16 cellular contexts compared by ENCODE assay signal in the genomic region with DNA sequence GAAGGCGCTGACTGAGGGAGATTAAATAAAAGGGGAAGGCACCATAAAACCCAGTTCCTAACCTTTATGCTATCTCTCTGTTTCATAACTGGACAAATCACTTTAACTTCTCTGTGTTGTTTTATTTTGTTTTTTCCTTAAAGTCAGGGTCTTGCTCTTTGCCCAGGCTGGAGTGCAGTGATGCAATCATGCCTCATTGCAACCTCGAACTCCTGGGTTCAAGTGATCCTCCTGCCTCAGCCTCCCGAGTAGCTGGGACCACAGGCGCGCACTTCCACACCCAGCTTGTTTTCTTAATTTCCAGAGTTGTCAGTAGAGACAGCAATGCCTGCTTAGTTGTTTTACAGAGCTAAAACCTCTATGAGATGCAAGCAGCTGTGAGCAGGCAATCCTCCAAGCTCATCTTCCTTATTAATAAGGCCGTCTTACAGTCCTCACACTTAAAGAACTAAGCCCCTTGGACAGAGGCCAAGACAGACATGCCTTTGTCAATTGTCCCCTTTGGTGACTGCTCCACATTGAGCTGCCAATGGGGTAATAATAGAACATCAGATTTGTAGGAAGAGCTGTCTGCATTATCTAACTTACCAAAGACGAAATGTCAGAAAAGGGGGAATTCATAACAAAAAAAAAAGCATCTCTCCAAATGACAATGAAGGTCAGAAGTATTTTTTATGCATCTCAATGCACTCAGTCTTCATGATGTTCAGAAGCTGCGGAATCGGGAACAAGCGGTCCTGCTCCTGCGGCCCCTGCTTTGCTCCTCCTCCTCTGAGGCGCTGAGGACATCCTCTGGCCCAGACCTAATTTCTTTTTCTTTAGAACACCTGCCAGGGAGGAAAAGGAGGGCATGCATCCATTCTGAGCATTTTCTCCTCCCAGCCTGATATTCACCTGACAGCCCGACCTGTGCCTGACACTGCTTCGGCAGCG.
DNase-seq lines count a peak whose midpoint lies in the region; ATAC-seq, FAIRE-seq and TF ChIP-seq lines count a peak whose summit lies in the region.
"Had no signal": no experiment of that assay in that cellular context is flagged by ENCODE, and none has a peak within 500 bp of the region (broad histone marks: within the 10 kb centered on the region; RNA-seq: fewer than 3 reads in every experiment).

No MANE protein-coding gene starts in this region.

- H3K27me3 Mint-ChIP-seq in activated naive CD4-positive, alpha-beta T cell treated with anti-CD3 and anti-CD28 coated beads, Interleukin-2, amount 10 ng/mL, durations not matched to agents 7 days and 5 days: peaks cover 19% of the 10 kb centered on the region

- H3K9ac ChIP-seq in K562 (ENCODE audit: insufficient read depth in 1 of 2, low read depth in 2 of 2, low read length in 2 of 2): no peak overlapping the region

- TF ChIP-seq CTCF in K562 (IDR thresholded peaks at IDR 0.05 in 2 of 3, conservative IDR thresholded peaks at IDR 0.05 in 1 of 3; ENCODE audit: insufficient read depth in 2 of 3, low read depth in 1 of 3, low read length in 3 of 3): no peak

- H3K4me3 Mint-ChIP-seq in activated naive CD4-positive, alpha-beta T cell treated with anti-CD3 and anti-CD28 coated beads, Interleukin-2, amount 10 ng/mL, durations not matched to agents 7 days and 5 days: no peak overlapping the region
- H3K4me3 Mint-ChIP-seq: B cell; CD4-positive, CD25-positive, alpha-beta regulatory T cell; HFFc6 had no signal

- no peak overlapping the region for H3K4me3 ChIP-seq in K562

- TF ChIP-seq POLR2A in K562 (conservative IDR thresholded peaks at IDR 0.05): no peak

- CTCF ChIA-PET in K562 (lab: Yijun Ruan, JAX; ENCODE audit: low intra/inter-chr PET ratio): no interaction called here
- CTCF ChIA-PET in activated naive CD4-positive, alpha-beta T cell treated with anti-CD3 and anti-CD28 coated beads, Interleukin-2, amount 10 ng/mL, durations not matched to agents 7 days and 5 days (lab: Charles Lee): no interaction called here

- no peaks in the 10 kb centered on the region for H3K9me3 ChIP-seq in K562 (replicated peaks; ENCODE audit: control insufficient read depth, insufficient read depth, low read depth, low read length)

- H3K27ac Mint-ChIP-seq in activated naive CD4-positive, alpha-beta T cell treated with anti-CD3 and anti-CD28 coated beads, Interleukin-2, amount 10 ng/mL, durations not matched to agents 7 days and 5 days: no peak overlapping the region
- H3K27ac Mint-ChIP-seq: B cell; CD4-positive, CD25-positive, alpha-beta regulatory T cell; HFFc6 had no signal

- peaks cover 6% of the 10 kb centered on the region; the same call in 1 of the 2 replicates for H4K20me1 ChIP-seq in K562 (replicated peaks; ENCODE audit: control insufficient read depth, insufficient read depth, low read length)

- no peak overlapping the region for H3K4me2 ChIP-seq in K562 (ENCODE audit: insufficient read depth, low read length)

- no peaks in the 10 kb centered on the region for H3K36me3 ChIP-seq in K562 (ENCODE audit: control insufficient read depth, insufficient read depth, low read length)

- POLR2A ChIA-PET in K562 (lab: Yijun Ruan, JAX): interaction anchor here (1.0 to 2.1 kb wide), 2 partner anchors 10 to 12 kb away, joined by 3 to 5 read pairs; no protein-coding TSS in a partner anchor

- no peaks in the 10 kb centered on the region for H3K9me3 Mint-ChIP-seq in activated naive CD4-positive, alpha-beta T cell treated with anti-CD3 and anti-CD28 coated beads, Interleukin-2, amount 10 ng/mL, durations not matched to agents 7 days and 5 days

- no peak overlapping the region for H2AFZ ChIP-seq in K562 (ENCODE audit: low read depth, low read length)

- H3K4me1 ChIP-seq in K562 (replicated peaks in 1 of 2; ENCODE audit: control insufficient read depth in 2 of 2, insufficient read depth in 2 of 2, low read length in 2 of 2): peaks cover 0 to 6% of the 10 kb centered on the region in 2 experiments; a peak in 1 of 5 replicates

- ATAC-seq in K562 (no peak), GM18861 (IDR thresholded peaks at IDR 0.05; ENCODE audit: unreplicated experiment) (no peak), Right ventricle myocardium inferior (no peak)

- no peak for TF ChIP-seq EP300 in K562 (IDR thresholded peaks at IDR 0.05; ENCODE audit: low read length)

- no peak overlapping the region for H3K27ac ChIP-seq in K562 (ENCODE audit: extremely low read depth, low read depth, low read length)
- peak overlapping the region; percentile 84 for H3K27ac ChIP-seq in layer of hippocampus (ENCODE audit: low read depth, low read length)

- BruUV-seq in K562 (replicated peaks; lab: Mats Ljungman, UMichigan): no TSS peak

- H3K36me3 Mint-ChIP-seq in activated naive CD4-positive, alpha-beta T cell treated with anti-CD3 and anti-CD28 coated beads, Interleukin-2, amount 10 ng/mL, durations not matched to agents 7 days and 5 days: no peaks in the 10 kb centered on the region
- H3K36me3 Mint-ChIP-seq: CD4-positive, CD25-positive, alpha-beta regulatory T cell had no signal

- H3K79me2 ChIP-seq in K562 (ENCODE audit: control insufficient read depth, insufficient read depth, low read length): no peaks in the 10 kb centered on the region

- H3K9me1 ChIP-seq in K562 (ENCODE audit: control insufficient read depth, insufficient read depth, low read length): no peaks in the 10 kb centered on the region

- DNase-seq in NCI-H524 treated with DMSO at 0.1 percent for 48 hours (lab: John Stamatoyannopoulos, UW) (peak; percentile 26), K562 (ENCODE audit: extremely low read depth in 1 of 4, low spot score in 3 of 4) (no peak), putamen (ENCODE audit: low spot score) (peak; percentile 89), LoVo (ENCODE audit: low spot score) (no peak), Right ventricle myocardium inferior (ENCODE audit: missing footprints) (no peak)
- DNase-seq in activated naive CD4-positive, alpha-beta T cell treated with anti-CD3 and anti-CD28 coated beads, Interleukin-2, amount 10 ng/mL, durations not matched to agents 7 days and 5 days: no peak
- DNase-seq: Caco-2; CD4-positive, CD25-positive, alpha-beta regulatory T cell; DMS153; HFFc6; KG1; NCI-H1092; NCI-H2107 had no signal

- H3K4me1 Mint-ChIP-seq in activated naive CD4-positive, alpha-beta T cell treated with anti-CD3 and anti-CD28 coated beads, Interleukin-2, amount 10 ng/mL, durations not matched to agents 7 days and 5 days: no peaks in the 10 kb centered on the region
- H3K4me1 Mint-ChIP-seq: B cell had no signal

- H3K27me3 ChIP-seq in K562 (ENCODE audit: control insufficient read depth in 2 of 2, insufficient read depth in 2 of 2, low read length in 2 of 2) (peaks cover 53 to 55% of the 10 kb centered on the region in 2 experiments), layer of hippocampus (ENCODE audit: control insufficient read depth, insufficient read depth, low read length) (no peaks in the 10 kb centered on the region)

- no peak for FAIRE-seq in K562 (lab: Jason Lieb, UNC)

- 11% methylated on average over 15 of the region's 15 CpGs for WGBS in K562 (ENCODE audit: insufficient coverage, low coverage, missing lambda C conversion rate)

- in situ Hi-C loops in K562 (cut with MboI): no loop called here

- intact Hi-C loops in K562 (cut with micrococcal nuclease): no loop called here
- intact Hi-C loops in Right ventricle myocardium inferior (cut with DNase I): no loop called here

- TF ChIP-seq RAD21 in K562 (CRISPR knock-in tag; conservative IDR thresholded peaks at IDR 0.05 in 1 of 2, IDR thresholded peaks at IDR 0.05 in 1 of 2): no peak

TF ChIP-seq in K562, 482 proteins besides CTCF, POLR2A, EP300 and RAD21 (continues in another document):
- TF ChIP-seq CEBPB (tag; IDR thresholded peaks at IDR 0.05) (0 out of 2 replicates have a peak, but pooled peaks have one; percentile 14), NFIC (IDR thresholded peaks at IDR 0.05) (peak; percentile 26; the same call in 1 of the 2 replicates), SAFB2 (IDR thresholded peaks at IDR 0.05; ENCODE audit: borderline replicate concordance, low read depth, low read length, severe bottlenecking) (no peak), RBM15 (IDR thresholded peaks at IDR 0.05; ENCODE audit: insufficient read depth, low read length) (no peak), RB1 (IDR thresholded peaks at IDR 0.05; ENCODE audit: low read depth) (no peak), MED1 (CRISPR knock-in tag; IDR thresholded peaks at IDR 0.05; ENCODE audit: borderline replicate concordance) (no peak), ZNF644 (tag; IDR thresholded peaks at IDR 0.05; ENCODE audit: low read depth) (no peak)
- TF ChIP-seq, protein P1, sequence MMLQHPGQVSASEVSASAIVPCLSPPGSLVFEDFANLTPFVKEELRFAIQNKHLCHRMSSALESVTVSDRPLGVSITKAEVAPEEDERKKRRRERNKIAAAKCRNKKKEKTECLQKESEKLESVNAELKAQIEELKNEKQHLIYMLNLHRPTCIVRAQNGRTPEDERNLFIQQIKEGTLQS (IDR thresholded peaks at IDR 0.05): peak; percentile 38
- TF ChIP-seq, protein P1 (CRISPR knock-in tag; conservative IDR thresholded peaks at IDR 0.05): no peak
- TF ChIP-seq, protein P2, sequence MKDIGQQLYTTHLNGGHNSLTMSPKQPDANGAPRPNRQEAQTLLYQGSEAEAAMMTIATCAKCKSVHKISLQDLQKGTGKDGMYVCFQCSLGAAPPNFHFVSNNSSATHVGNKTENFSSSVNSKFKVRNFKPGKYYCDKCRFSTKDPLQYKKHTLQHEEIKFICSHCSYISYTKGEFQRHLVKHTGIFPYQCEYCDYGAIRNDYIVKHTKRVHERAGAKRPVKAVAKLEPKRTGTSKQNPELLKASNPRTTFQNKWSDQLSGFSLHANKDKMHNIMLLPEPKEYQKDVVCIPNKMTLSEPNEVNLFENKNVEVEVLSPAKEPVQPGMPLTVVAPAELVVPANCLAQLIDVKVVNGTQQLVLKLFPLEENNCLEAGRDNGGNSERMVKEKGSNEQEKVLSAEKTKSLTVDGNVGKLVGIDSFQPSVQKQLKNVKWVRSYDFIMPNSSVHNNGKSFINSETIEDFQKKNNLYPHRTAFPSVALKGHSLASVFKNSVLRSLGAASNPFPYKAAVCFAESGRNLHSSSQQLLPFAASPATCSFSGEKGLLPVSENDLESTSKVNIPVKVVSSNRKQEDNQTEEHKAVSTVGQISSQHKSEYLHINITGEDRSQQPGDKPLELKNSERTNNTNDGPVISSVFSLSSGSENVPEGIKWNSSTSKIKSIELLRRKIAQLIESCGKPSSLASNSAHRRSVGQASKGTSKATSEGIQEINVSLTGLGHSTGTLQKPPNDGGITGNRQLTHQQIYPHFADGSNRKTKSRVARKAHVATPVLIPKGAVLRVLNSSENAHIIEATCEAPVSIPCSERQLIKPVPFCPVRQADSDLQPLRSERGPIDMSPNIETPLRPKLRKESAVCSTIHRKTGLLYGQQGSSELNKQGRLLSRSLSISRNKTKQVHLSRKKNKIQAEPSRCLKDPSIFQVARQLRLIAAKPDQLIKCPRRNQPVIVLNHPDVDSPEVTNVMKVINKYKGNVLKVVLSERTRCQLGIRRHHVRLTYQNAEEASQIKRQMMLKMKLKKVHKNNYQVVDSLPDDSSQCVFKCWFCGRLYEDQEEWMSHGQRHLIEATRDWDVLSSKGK (CRISPR knock-in tag; IDR thresholded peaks at IDR 0.05): no peak

Comparison
In these comparisons a context has a peak if more than half of its experiments do, and no peak if none do; other contexts are left out.
1. DNase-seq: peak in NCI-H524 treated with DMSO at 0.1 percent for 48 hours (single experiment) and putamen (single experiment); none in K562 (0 of 4), LoVo (single experiment), activated naive CD4-positive, alpha-beta T cell treated with anti-CD3 and anti-CD28 coated beads, Interleukin-2, amount 10 ng/mL, durations not matched to agents 7 days and 5 days (single experiment) and Right ventricle myocardium inferior (single experiment).